In genomic region chr10:1733720-1734119, GRCh38 we compare ENCODE assay signal across 26 cellular contexts. TPM values are rescaled to one million over a fixed set of nuclear protein-coding genes. Genes with fewer than 3 reads are reported as not detected.
"Had no signal": no experiment of that assay in that cellular context is flagged by ENCODE, and none has a peak within 500 bp of the region (broad histone marks: within the 10 kb centered on the region; RNA-seq: fewer than 3 reads in every experiment).

No MANE protein-coding gene starts in this region.

- H3K9me3 ChIP-seq: esophagus muscularis mucosa, gastrocnemius medialis, pancreas, psoas muscle, right atrium auricular region, spleen, thoracic aorta, upper lobe of left lung had no signal

- H3K4me3 Mint-ChIP-seq: activated CD4-positive, alpha-beta memory T cell treated with anti-CD3 and anti-CD28 coated beads, Interleukin-2, amount 10 ng/mL, durations not matched to agents 7 days and 5 days; activated CD4-positive, alpha-beta T cell treated with anti-CD3 and anti-CD28 coated beads, Interleukin-2, amount 10 ng/mL, durations not matched to agents 24 days and 14 days; activated naive CD4-positive, alpha-beta T cell treated with anti-CD3 and anti-CD28 coated beads for 36 hours; activated naive CD8-positive, alpha-beta T cell treated with anti-CD3 and anti-CD28 coated beads, Interleukin-2, amount 10 ng/mL, durations not matched to agents 7 days and 5 days; activated T-cell treated with anti-CD3 and anti-CD28 coated beads, Interleukin-2, amount 50 U/mL, for 72 hours; mesothelial cell of epicardium; natural killer cell had no signal

- DNase-seq: activated CD4-positive, alpha-beta memory T cell treated with anti-CD3 and anti-CD28 coated beads, Interleukin-2, amount 10 ng/mL, durations not matched to agents 7 days and 5 days; activated CD4-positive, alpha-beta T cell treated with anti-CD3 and anti-CD28 coated beads, Interleukin-2, amount 10 ng/mL, durations not matched to agents 24 days and 14 days; activated effector memory CD4-positive, alpha-beta T cell treated with Interleukin-2 at 50 U/mL for 16 hours; activated naive CD4-positive, alpha-beta T cell treated with anti-CD3 and anti-CD28 coated beads for 36 hours; activated naive CD8-positive, alpha-beta T cell treated with anti-CD3 and anti-CD28 coated beads, Interleukin-2, amount 10 ng/mL, durations not matched to agents 7 days and 5 days; activated T-cell treated with anti-CD3 and anti-CD28 coated beads, Interleukin-2, amount 50 U/mL, for 72 hours; amniotic stem cell; cerebellar nuclear complex; gastrocnemius medialis; head of caudate nucleus; left ventricle myocardium superior; mammary epithelial cell; natural killer cell; pancreas; psoas muscle; spleen; stimulated activated CD4-positive, alpha-beta T cell treated with anti-CD3 and anti-CD28 coated beads, Interleukin-4, amount 100 ng/mL, for 24 hours; stimulated activated naive CD4-positive, alpha-beta T cell treated with Interleukin-2 at 50 U/mL for 16 hours; upper lobe of left lung had no signal

- ATAC-seq: activated CD4-positive, CD25-positive, alpha-beta regulatory T cell treated with anti-CD3 and anti-CD28 coated beads, Interleukin-2, amount 50 U/mL, for 24 hours; activated T-cell treated with anti-CD3 and anti-CD28 coated beads, Interleukin-2, amount 50 U/mL, for 72 hours; gastrocnemius medialis; left ventricle myocardium superior; natural killer cell; pancreas; psoas muscle had no signal

- H3K27ac Mint-ChIP-seq: activated CD4-positive, alpha-beta memory T cell treated with anti-CD3 and anti-CD28 coated beads, Interleukin-2, amount 10 ng/mL, durations not matched to agents 7 days and 5 days; activated CD4-positive, alpha-beta T cell treated with anti-CD3 and anti-CD28 coated beads, Interleukin-2, amount 10 ng/mL, durations not matched to agents 24 days and 14 days; activated naive CD4-positive, alpha-beta T cell treated with anti-CD3 and anti-CD28 coated beads for 36 hours; activated naive CD8-positive, alpha-beta T cell treated with anti-CD3 and anti-CD28 coated beads, Interleukin-2, amount 10 ng/mL, durations not matched to agents 7 days and 5 days; activated T-cell treated with anti-CD3 and anti-CD28 coated beads, Interleukin-2, amount 50 U/mL, for 72 hours; mesothelial cell of epicardium; natural killer cell had no signal

- H3K36me3 Mint-ChIP-seq: activated naive CD8-positive, alpha-beta T cell treated with anti-CD3 and anti-CD28 coated beads, Interleukin-2, amount 10 ng/mL, durations not matched to agents 7 days and 5 days; mesothelial cell of epicardium; natural killer cell had no signal

- H3K4me3 ChIP-seq: coronary artery, esophagus muscularis mucosa, gastrocnemius medialis, pancreas, psoas muscle, right atrium auricular region, spleen, thoracic aorta, upper lobe of left lung had no signal

- H3K27ac ChIP-seq: coronary artery, esophagus muscularis mucosa, gastrocnemius medialis, pancreas, psoas muscle, right atrium auricular region, spleen, thoracic aorta, upper lobe of left lung had no signal

- H3K4me1 Mint-ChIP-seq: activated CD4-positive, alpha-beta memory T cell treated with anti-CD3 and anti-CD28 coated beads, Interleukin-2, amount 10 ng/mL, durations not matched to agents 7 days and 5 days; activated naive CD8-positive, alpha-beta T cell treated with anti-CD3 and anti-CD28 coated beads, Interleukin-2, amount 10 ng/mL, durations not matched to agents 7 days and 5 days; natural killer cell had no signal

- H3K36me3 ChIP-seq: esophagus muscularis mucosa, gastrocnemius medialis, pancreas, right atrium auricular region, spleen, thoracic aorta, upper lobe of left lung had no signal

- H3K4me1 ChIP-seq: gastrocnemius medialis, psoas muscle had no signal

- H3K9me3 Mint-ChIP-seq: activated CD4-positive, alpha-beta memory T cell treated with anti-CD3 and anti-CD28 coated beads, Interleukin-2, amount 10 ng/mL, durations not matched to agents 7 days and 5 days; activated CD4-positive, alpha-beta T cell treated with anti-CD3 and anti-CD28 coated beads, Interleukin-2, amount 10 ng/mL, durations not matched to agents 24 days and 14 days; activated naive CD4-positive, alpha-beta T cell treated with anti-CD3 and anti-CD28 coated beads for 36 hours; activated naive CD8-positive, alpha-beta T cell treated with anti-CD3 and anti-CD28 coated beads, Interleukin-2, amount 10 ng/mL, durations not matched to agents 7 days and 5 days; activated T-cell treated with anti-CD3 and anti-CD28 coated beads, Interleukin-2, amount 50 U/mL, for 72 hours; mesothelial cell of epicardium; natural killer cell had no signal

- FAIRE-seq: islet of Langerhans, pancreas had no signal

RNA-seq across cellular contexts. Expression of gene ADARB2, which starts 3.6 kb away (rescaled TPM):
- total RNA-seq: activated CD4-positive, alpha-beta T cell treated with anti-CD3 and anti-CD28 coated beads, Interleukin-2, amount 10 ng/mL, durations not matched to agents 24 days and 14 days; mammary epithelial cell had no signal
- polyA plus RNA-seq: mammary epithelial cell had no signal
